ENCODE assay signal across 8 cellular contexts in genomic region chr9:98807811-98808195, GRCh38. TPM values are rescaled to one million over a fixed set of nuclear protein-coding genes. Genes with fewer than 3 reads are reported as not detected.
DNase-seq lines count a peak whose midpoint lies in the region; ATAC-seq and TF ChIP-seq lines count a peak whose summit lies in the region.

No MANE protein-coding gene starts in this region.

- H3K9me3 ChIP-seq in BLaER1 treated with 17β-estradiol and CSF1 and Interleukin-3, amounts not matched to agents 10 nM and 100 nM (replicated peaks in 1 of 11), result peaks cover 0 to 8% (median 6%) of the 10 kb centered on the region in 11 experiments; a peak in 12 of 22 replicates
- H3K9me3 ChIP-seq in SJSA1 (replicated peaks) (no peaks in the 10 kb centered on the region), endocrine pancreas (ENCODE audit: control insufficient read depth, low read length) (no peaks in the 10 kb centered on the region)

- H3K4me3 ChIP-seq in BLaER1 treated with 17β-estradiol and CSF1 and Interleukin-3, amounts not matched to agents 10 nM and 100 nM, result peak overlapping the region; percentile 64 to 81 (median 76)
- H3K4me3 ChIP-seq in SJSA1 (peak overlapping the region; percentile 30), endocrine pancreas (ENCODE audit: control insufficient read depth, insufficient read depth, low read length) (peak overlapping the region; percentile 40)

- H3K27ac ChIP-seq in BLaER1 treated with 17β-estradiol and CSF1 and Interleukin-3, amounts not matched to agents 10 nM and 100 nM, result peak overlapping the region in 8 of 11 experiments; percentile 43 to 60 (median 48); a peak in 10 of 22 replicates
- no peak overlapping the region for H3K27ac ChIP-seq in SJSA1

- no peaks in the 10 kb centered on the region for H3K36me3 Mint-ChIP-seq in nephron (ENCODE audit: low read depth)

- H3K27ac Mint-ChIP-seq in nephron, result no peak overlapping the region

- TF ChIP-seq CTCF in nephron (IDR thresholded peaks at IDR 0.05; ENCODE audit: unreplicated experiment in 3 of 3), result no peak
- no peak for TF ChIP-seq CTCF in GM20000 (IDR thresholded peaks at IDR 0.05; ENCODE audit: extremely low read depth, missing control alignments)

- peak overlapping the region; percentile 88 to 100 (median 99) for H3K4me2 ChIP-seq in BLaER1 treated with 17β-estradiol and CSF1 and Interleukin-3, amounts not matched to agents 10 nM and 100 nM

- H3K4me1 ChIP-seq in BLaER1 treated with 17β-estradiol and CSF1 and Interleukin-3, amounts not matched to agents 10 nM and 100 nM, result peaks cover 17 to 43% (median 25%) of the 10 kb centered on the region in 10 experiments; a peak in 19 of 20 replicates
- H3K4me1 ChIP-seq in SJSA1 (replicated peaks) (0 out of 2 replicates have a peak, but pooled peaks cover 3% of the 10 kb centered on the region), endocrine pancreas (ENCODE audit: control insufficient read depth, insufficient read depth, low read length) (peaks cover 3% of the 10 kb centered on the region)

- ATAC-seq in GM21576 (IDR thresholded peaks at IDR 0.05; ENCODE audit: unreplicated experiment), result peak; percentile 29
- ATAC-seq in GM21447 (IDR thresholded peaks at IDR 0.05; ENCODE audit: unreplicated experiment), result no peak

- DNase-seq in SJSA1 (ENCODE audit: low read depth in 1 of 2, low spot score in 2 of 2), result no peak
- DNase-seq in KG1 (lab: John Stamatoyannopoulos, UW), result no peak
- DNase-seq in GM20000 (ENCODE audit: low spot score), result no peak

- H3K36me3 ChIP-seq in BLaER1 treated with 17β-estradiol and CSF1 and Interleukin-3, amounts not matched to agents 10 nM and 100 nM, result no peaks in the 10 kb centered on the region
- no peaks in the 10 kb centered on the region for H3K36me3 ChIP-seq in SJSA1
- no peaks in the 10 kb centered on the region for H3K36me3 ChIP-seq in endocrine pancreas (ENCODE audit: control insufficient read depth, insufficient read depth, low read length)

- peak overlapping the region; percentile 41 to 83 (median 76); a peak in 21 of 22 replicates for H3K9ac ChIP-seq in BLaER1 treated with 17β-estradiol and CSF1 and Interleukin-3, amounts not matched to agents 10 nM and 100 nM
- peak overlapping the region; percentile 45 for H3K9ac ChIP-seq in endocrine pancreas (ENCODE audit: control insufficient read depth, insufficient read depth, low read length)

- H3K27me3 Mint-ChIP-seq in nephron (ENCODE audit: low read depth), result peaks cover 50% of the 10 kb centered on the region

- H3K4me3 Mint-ChIP-seq in nephron, result peak overlapping the region; percentile 79 to 83 (median 82)

- H4K20me1 ChIP-seq in BLaER1 treated with 17β-estradiol and CSF1 and Interleukin-3, amounts not matched to agents 10 nM and 100 nM, result peaks cover 0 to 11% (median 0%) of the 10 kb centered on the region in 11 experiments; a peak in 2 of 22 replicates

- H3K4me1 Mint-ChIP-seq in nephron, result peaks cover 9% of the 10 kb centered on the region

- H3K27me3 ChIP-seq in BLaER1 treated with 17β-estradiol and CSF1 and Interleukin-3, amounts not matched to agents 10 nM and 100 nM, result peaks cover 13 to 26% (median 19%) of the 10 kb centered on the region in 11 experiments; a peak in 21 of 22 replicates
- H3K27me3 ChIP-seq in SJSA1 (replicated peaks) (peaks cover 19% of the 10 kb centered on the region), endocrine pancreas (ENCODE audit: control insufficient read depth, insufficient read depth, low read length) (no peaks in the 10 kb centered on the region)

- peaks cover 2% of the 10 kb centered on the region for H3K9me3 Mint-ChIP-seq in nephron

RNA-seq across cellular contexts. Expression of gene GALNT12, which starts 0.3 kb away (rescaled TPM):
- total RNA-seq in SJSA1 (2014; rRNA removed; shearing (Covaris generic)), result 0.22 and 0.74 TPM in 2 replicates

RNA-seq across cellular contexts. Expression of gene ANKS6, which starts 11.4 kb away (rescaled TPM):
- total RNA-seq in SJSA1 (2014; rRNA removed; shearing (Covaris generic)), result 8.4 and 9.6 TPM in 2 replicates
